35 cellular contexts compared by ENCODE assay signal in genomic region chr7:154412105-154412504, GRCh38.
DNase-seq lines count a peak whose midpoint lies in the region; ATAC-seq, FAIRE-seq and TF ChIP-seq lines count a peak whose summit lies in the region.
"Had no signal": no experiment of that assay in that cellular context is flagged by ENCODE, and none has a peak within 500 bp of the region (broad histone marks: within the 10 kb centered on the region; RNA-seq: fewer than 3 reads in every experiment).

No MANE protein-coding gene starts in this region.

- H2AFZ ChIP-seq in HepG2 (ENCODE audit: low read length) (no peak overlapping the region), neural cell (ENCODE audit: low read depth, low read length) (no peak overlapping the region), MM.1S (ENCODE audit: low read length) (no peak overlapping the region)

- 32% methylated on average over 2 of the region's 2 CpGs for WGBS in liver
- WGBS in HepG2 (ENCODE audit: low lambda C conversion rate), result 13% methylated on average over 1 of the region's 2 CpGs
- WGBS in right lobe of liver (ENCODE audit: insufficient coverage, low coverage, low lambda C conversion rate, missing lambda C conversion rate), result 28% methylated on average over 2 of the region's 2 CpGs

- H3K4me1 ChIP-seq in liver (ENCODE audit: control insufficient read depth in 4 of 4, insufficient read depth in 4 of 4, low read length in 3 of 4) (peaks cover 3 to 11% (median 7%) of the 10 kb centered on the region in 4 donors), HepG2 (ENCODE audit: insufficient read depth, low read length) (no peaks in the 10 kb centered on the region), right lobe of liver (no peaks in the 10 kb centered on the region), MM.1S (ENCODE audit: low read length) (no peaks in the 10 kb centered on the region)
- H3K4me1 ChIP-seq: A549; BE2C; BLaER1; BLaER1 treated with 17β-estradiol and CSF1 and Interleukin-3, amounts not matched to agents 10 nM and 100 nM; Caco-2 had no signal

- H4K20me1 ChIP-seq in HepG2 (ENCODE audit: insufficient read depth, low read length) (no peaks in the 10 kb centered on the region), neural cell (ENCODE audit: insufficient read depth) (no peaks in the 10 kb centered on the region), MM.1S (ENCODE audit: insufficient read depth, low read length) (no peaks in the 10 kb centered on the region)
- H4K20me1 ChIP-seq: BLaER1 had no signal

- H3K36me3 ChIP-seq in liver (ENCODE audit: control insufficient read depth in 4 of 4, insufficient read depth in 3 of 4, low read depth in 1 of 4, low read length in 3 of 4) (no peaks in the 10 kb centered on the region), HepG2 (replicated peaks in 1 of 2; ENCODE audit: control insufficient read depth in 1 of 2, insufficient read depth in 2 of 2, low read length in 2 of 2) (no peaks in the 10 kb centered on the region), right lobe of liver (no peaks in the 10 kb centered on the region), neural cell (ENCODE audit: insufficient read depth, low read length) (no peaks in the 10 kb centered on the region), MM.1S (replicated peaks; ENCODE audit: insufficient read depth, low read length) (no peaks in the 10 kb centered on the region)
- H3K36me3 ChIP-seq: BE2C; BLaER1; BLaER1 treated with 17β-estradiol and CSF1 and Interleukin-3, amounts not matched to agents 10 nM and 100 nM had no signal

- no TSS peak for BruUV-seq in HepG2 (replicated peaks; lab: Mats Ljungman, UMichigan)

- H3K27me3 ChIP-seq in liver (ENCODE audit: control insufficient read depth in 4 of 4, insufficient read depth in 4 of 4, low read length in 3 of 4) (no peaks in the 10 kb centered on the region), HepG2 (ENCODE audit: control insufficient read depth in 1 of 2, insufficient read depth in 2 of 2, low read length in 2 of 2) (no peaks in the 10 kb centered on the region; a peak in 1 of 5 replicates), right lobe of liver (no peaks in the 10 kb centered on the region), neural cell (ENCODE audit: insufficient read depth, low read depth, low read length) (no peaks in the 10 kb centered on the region), MM.1S (replicated peaks; ENCODE audit: insufficient read depth, low read length) (no peaks in the 10 kb centered on the region)
- H3K27me3 ChIP-seq: BE2C; BLaER1; BLaER1 treated with 17β-estradiol and CSF1 and Interleukin-3, amounts not matched to agents 10 nM and 100 nM had no signal

- DNase-seq in HepG2 (ENCODE audit: low spot score) (no peak), left lobe of liver (ENCODE audit: low spot score) (no peak), right lobe of liver (peak in 1 of 3 donors; percentile 31), MM.1S (no peak)
- DNase-seq in stimulated activated CD8-positive, alpha-beta memory T cell treated with anti-CD3 and anti-CD28 coated beads, Interleukin-4, amount 100 ng/mL, for 48 hours, result no peak
- DNase-seq: 8988T; ACHN; AML-193; BE2C; C1 segment of cervical spinal cord; Caco-2; Calu3; CD4-positive, alpha-beta memory T cell; CD4-positive, alpha-beta T cell; CD4-positive, CD25-positive, alpha-beta regulatory T cell; CD8-positive, alpha-beta memory T cell; CD8-positive, alpha-beta T cell; COR-L47; DMS 273 treated with DMSO at 0.1 percent for 48 hours; DMS153; DMS53; DMS79; DMS79 treated with DMSO at 0.1 percent for 48 hours; DND-41; EL had no signal

- TF ChIP-seq POLR2A in HepG2 (IDR thresholded peaks at IDR 0.05; ENCODE audit: insufficient read depth in 1 of 2, low read depth in 2 of 2, low read length in 2 of 2) (no peak), right lobe of liver (IDR thresholded peaks at IDR 0.05) (no peak)

- H3K27ac ChIP-seq in liver (ENCODE audit: low read depth in 1 of 2, low read length in 2 of 2) (no peak overlapping the region), HepG2 (ENCODE audit: extremely low read length, insufficient read depth, low read length) (no peak overlapping the region), right lobe of liver (no peak overlapping the region), neural cell (ENCODE audit: low read length) (peak overlapping the region; percentile 72), MM.1S (ENCODE audit: low read length) (no peak overlapping the region)
- H3K27ac ChIP-seq: 22Rv1; A549; BLaER1; BLaER1 treated with 17β-estradiol and CSF1 and Interleukin-3, amounts not matched to agents 10 nM and 100 nM; C4-2B had no signal

- intact Hi-C loops in HepG2 (cut with micrococcal nuclease; ENCODE audit: unreplicated experiment), result no loop called here
- intact Hi-C loops in right lobe of liver (cut with DNase I), result no loop called here

- POLR2A ChIA-PET in HepG2 (lab: Yijun Ruan, JAX), result no interaction called here

- ATAC-seq in HepG2, result no peak
- ATAC-seq in left lobe of liver, result peak; percentile 82
- peak; percentile 63 to 86 (median 84) for ATAC-seq in right lobe of liver
- no peak for ATAC-seq in GM19463 (IDR thresholded peaks at IDR 0.05; ENCODE audit: unreplicated experiment)
- ATAC-seq: A549; CD8-positive, alpha-beta T cell had no signal

- in situ Hi-C loops in HepG2 (cut with HindIII; ENCODE audit: extremely low pct_ligation_motif_present, low pct_unique_long_range_greater_than_20kb), result no loop called here

- no peaks in the 10 kb centered on the region for H3K9me3 ChIP-seq in liver (ENCODE audit: control insufficient read depth in 4 of 4, low read length in 3 of 4)
- H3K9me3 ChIP-seq in HepG2 (ENCODE audit: low read length), result no peaks in the 10 kb centered on the region
- no peaks in the 10 kb centered on the region for H3K9me3 ChIP-seq in right lobe of liver
- no peaks in the 10 kb centered on the region for H3K9me3 ChIP-seq in neural cell (ENCODE audit: low read length)
- H3K9me3 ChIP-seq in MM.1S (replicated peaks; ENCODE audit: insufficient read depth, low read length), result no peaks in the 10 kb centered on the region
- H3K9me3 ChIP-seq: A549; BE2C; BLaER1; BLaER1 treated with 17β-estradiol and CSF1 and Interleukin-3, amounts not matched to agents 10 nM and 100 nM; Caco-2 had no signal

- no peaks in the 10 kb centered on the region for H3K79me2 ChIP-seq in HepG2 (ENCODE audit: insufficient read depth, low read length)
- H3K79me2 ChIP-seq in neural cell (replicated peaks; ENCODE audit: insufficient read depth, low read length), result no peaks in the 10 kb centered on the region
- H3K79me2 ChIP-seq in MM.1S (ENCODE audit: low read length), result no peaks in the 10 kb centered on the region

- no peak for FAIRE-seq in HepG2 (lab: Jason Lieb, UNC)
- FAIRE-seq: A204.1, A549, D721Med had no signal

- H3K4me3 ChIP-seq in liver (ENCODE audit: low read depth in 1 of 3, low read length in 3 of 3) (no peak overlapping the region), HepG2 (replicated peaks in 1 of 3; ENCODE audit: insufficient read depth in 1 of 3, low read depth in 2 of 3, low read length in 3 of 3) (no peak overlapping the region), right lobe of liver (no peak overlapping the region), neural cell (ENCODE audit: low read length) (no peak overlapping the region), MM.1S (ENCODE audit: low read length) (no peak overlapping the region)
- H3K4me3 ChIP-seq: A549; BLaER1; BLaER1 treated with 17β-estradiol and CSF1 and Interleukin-3, amounts not matched to agents 10 nM and 100 nM had no signal

- H3F3A ChIP-seq in neural cell (ENCODE audit: insufficient read depth, low read length, poor library complexity, severe bottlenecking) (no peaks in the 10 kb centered on the region), MM.1S (ENCODE audit: insufficient read depth, low read length) (no peaks in the 10 kb centered on the region)

- no peak for TF ChIP-seq RAD21 in liver (IDR thresholded peaks at IDR 0.05)
- no peak for TF ChIP-seq RAD21 in HepG2 (CRISPR knock-in tag; IDR thresholded peaks at IDR 0.05)
- TF ChIP-seq RAD21 in neural cell (conservative IDR thresholded peaks at IDR 0.05), result no peak

- no peak overlapping the region for H3K9ac ChIP-seq in liver (ENCODE audit: low read depth in 1 of 2, low read length in 2 of 2)
- H3K9ac ChIP-seq in HepG2 (ENCODE audit: insufficient read depth, low read depth, low read length), result no peak overlapping the region
- no peak overlapping the region for H3K9ac ChIP-seq in neural cell (ENCODE audit: low read length)
- no peak overlapping the region for H3K9ac ChIP-seq in MM.1S (ENCODE audit: low read length)
- H3K9ac ChIP-seq: BLaER1; BLaER1 treated with 17β-estradiol and CSF1 and Interleukin-3, amounts not matched to agents 10 nM and 100 nM had no signal

- H3K9me2 ChIP-seq in neural cell (ENCODE audit: insufficient read depth, low read length), result no peaks in the 10 kb centered on the region
- no peaks in the 10 kb centered on the region for H3K9me2 ChIP-seq in MM.1S (replicated peaks; ENCODE audit: insufficient read depth, low read length)

- CTCF ChIA-PET in HepG2 (lab: Yijun Ruan, JAX; ENCODE audit: low intra/inter-chr PET ratio, low total read pairs), result no interaction called here

- TF ChIP-seq CTCF in liver (IDR thresholded peaks at IDR 0.05; ENCODE audit: low read depth, low read length, missing input control) (no peak), HepG2 (CRISPR knock-in tag; IDR thresholded peaks at IDR 0.05) (no peak), right lobe of liver (IDR thresholded peaks at IDR 0.05) (no peak), neural cell (IDR thresholded peaks at IDR 0.05; ENCODE audit: poor library complexity, severe bottlenecking) (no peak), MM.1S (IDR thresholded peaks at IDR 0.05; ENCODE audit: low read length) (no peak)

- no peak for TF ChIP-seq EP300 in HepG2 (IDR thresholded peaks at IDR 0.05; ENCODE audit: low read depth in 2 of 2, low read length in 2 of 2)
- TF ChIP-seq EP300 in HepG2 (CRISPR knock-in tag; IDR thresholded peaks at IDR 0.05; ENCODE audit: borderline replicate concordance), result no peak
- TF ChIP-seq EP300 in neural cell (conservative IDR thresholded peaks at IDR 0.05; ENCODE audit: poor library complexity, severe bottlenecking), result no peak

- no peak overlapping the region for H3K4me2 ChIP-seq in HepG2 (ENCODE audit: low read depth, low read length)
- H3K4me2 ChIP-seq in neural cell (ENCODE audit: low read length), result no peak overlapping the region
- no peak overlapping the region for H3K4me2 ChIP-seq in MM.1S (ENCODE audit: low read depth, low read length)
- H3K4me2 ChIP-seq: A549; BLaER1; BLaER1 treated with 17β-estradiol and CSF1 and Interleukin-3, amounts not matched to agents 10 nM and 100 nM had no signal

TF ChIP-seq in liver, 16 proteins besides CTCF, POLR2A, EP300 and RAD21 (continues in another document):
- TF ChIP-seq HNF4G (IDR thresholded peaks at IDR 0.05) (peak; percentile 75), EGR1 (IDR thresholded peaks at IDR 0.05; ENCODE audit: low read depth in 2 of 2) (no peak), HNF4A (conservative IDR thresholded peaks at IDR 0.05) (peak; percentile 89 to 97)

TF ChIP-seq in HepG2, 621 proteins besides CTCF, POLR2A, EP300 and RAD21:
- no peak for TF ChIP-seq ZNF839 (CRISPR knock-in tag; IDR thresholded peaks at IDR 0.05; ENCODE audit: borderline replicate concordance)

TF ChIP-seq in neural cell, 6 proteins besides CTCF, POLR2A, EP300 and RAD21 (continues in another document):
- no peak for TF ChIP-seq SMC3 (conservative IDR thresholded peaks at IDR 0.05; ENCODE audit: poor library complexity)

Comparison
In these comparisons a context has a peak if more than half of its experiments do, and no peak if none do; other contexts are left out.
1. ATAC-seq: peak in left lobe of liver (single experiment) and right lobe of liver (4 of 4); none in HepG2 (single experiment) and GM19463 (single experiment).